In genomic region chr15:50225057-50225456, GRCh38 we compare ENCODE assay signal across 40 cellular contexts. TPM values are rescaled to one million over a fixed set of nuclear protein-coding genes. Genes with fewer than 3 reads are reported as not detected.
DNase-seq lines count a peak whose midpoint lies in the region; ATAC-seq, FAIRE-seq and TF ChIP-seq lines count a peak whose summit lies in the region.
"Had no signal": no experiment of that assay in that cellular context is flagged by ENCODE, and none has a peak within 500 bp of the region (broad histone marks: within the 10 kb centered on the region; RNA-seq: fewer than 3 reads in every experiment).

No MANE protein-coding gene starts in this region.

- H2BK15ac ChIP-seq in IMR-90 (ENCODE audit: low read depth, low read length) = no peak overlapping the region

- H4K91ac ChIP-seq in IMR-90 (ENCODE audit: insufficient read depth, low read depth, low read length) = no peak overlapping the region

- H4K5ac ChIP-seq in IMR-90 (ENCODE audit: low read depth, low read length) = no peak overlapping the region

- H3K79me1 ChIP-seq in IMR-90 (ENCODE audit: low read depth in 1 of 2, low read length in 2 of 2) = no peaks in the 10 kb centered on the region

- no peak overlapping the region for H2AFZ ChIP-seq in HepG2 (ENCODE audit: low read length)
- no peak overlapping the region for H2AFZ ChIP-seq in IMR-90 (replicated peaks; ENCODE audit: low read length, poor library complexity)
- no peak overlapping the region for H2AFZ ChIP-seq in K562 (ENCODE audit: low read depth, low read length)

- no peak overlapping the region for H2AK5ac ChIP-seq in IMR-90 (ENCODE audit: low read depth, low read length)

- no peak overlapping the region for H2BK5ac ChIP-seq in IMR-90 (ENCODE audit: low read depth, low read length, poor library complexity, severe bottlenecking)

- TF ChIP-seq CTCF in HepG2 (CRISPR knock-in tag; IDR thresholded peaks at IDR 0.05) (no peak), right lobe of liver (IDR thresholded peaks at IDR 0.05) (no peak), A549 (IDR thresholded peaks at IDR 0.05) (no peak), IMR-90 (conservative IDR thresholded peaks at IDR 0.05; ENCODE audit: low read depth, low read length) (no peak), K562 (IDR thresholded peaks at IDR 0.05 in 2 of 3, conservative IDR thresholded peaks at IDR 0.05 in 1 of 3; ENCODE audit: insufficient read depth in 2 of 3, low read depth in 1 of 3, low read length in 3 of 3) (no peak)

- H2BK20ac ChIP-seq in IMR-90 (ENCODE audit: low read depth, low read length) = no peak overlapping the region

- TF ChIP-seq RAD21 in HepG2 (CRISPR knock-in tag; IDR thresholded peaks at IDR 0.05) = no peak
- no peak for TF ChIP-seq RAD21 in A549 (conservative IDR thresholded peaks at IDR 0.05 in 1 of 2, IDR thresholded peaks at IDR 0.05 in 1 of 2)
- no peak for TF ChIP-seq RAD21 in IMR-90 (IDR thresholded peaks at IDR 0.05; ENCODE audit: low read length)
- TF ChIP-seq RAD21 in K562 (CRISPR knock-in tag; conservative IDR thresholded peaks at IDR 0.05 in 1 of 2, IDR thresholded peaks at IDR 0.05 in 1 of 2) = no peak

- FAIRE-seq in HepG2 (lab: Jason Lieb, UNC) = no peak
- peak; percentile 70 for FAIRE-seq in A549 (lab: Jason Lieb, UNC)
- no peak for FAIRE-seq in K562 (lab: Jason Lieb, UNC)
- FAIRE-seq: A204.1, D721Med had no signal

- no peaks in the 10 kb centered on the region for H3K27me3 ChIP-seq in HepG2 (ENCODE audit: control insufficient read depth in 1 of 2, insufficient read depth in 2 of 2, low read length in 2 of 2)
- no peaks in the 10 kb centered on the region for H3K27me3 ChIP-seq in right lobe of liver
- peaks cover 5% of the 10 kb centered on the region for H3K27me3 ChIP-seq in IMR-90 (ENCODE audit: control insufficient read depth, insufficient read depth, low read length)
- no peaks in the 10 kb centered on the region for H3K27me3 ChIP-seq in K562 (ENCODE audit: control insufficient read depth in 2 of 2, insufficient read depth in 2 of 2, low read length in 2 of 2)
- H3K27me3 ChIP-seq: BLaER1; BLaER1 treated with 17β-estradiol and CSF1 and Interleukin-3, amounts not matched to agents 10 nM and 100 nM had no signal

- H3K9ac ChIP-seq in HepG2 (ENCODE audit: insufficient read depth, low read depth, low read length) = no peak overlapping the region
- H3K9ac ChIP-seq in IMR-90 (ENCODE audit: low read depth, low read length) = no peak overlapping the region
- no peak overlapping the region for H3K9ac ChIP-seq in K562 (ENCODE audit: insufficient read depth in 1 of 2, low read depth in 2 of 2, low read length in 2 of 2)
- H3K9ac ChIP-seq: BLaER1; BLaER1 treated with 17β-estradiol and CSF1 and Interleukin-3, amounts not matched to agents 10 nM and 100 nM had no signal

- CTCF ChIA-PET in HepG2 (lab: Yijun Ruan, JAX; ENCODE audit: low intra/inter-chr PET ratio, low total read pairs) = no interaction called here
- CTCF ChIA-PET in A549 (lab: Yijun Ruan, JAX) = interaction anchor here (1.0 to 1.7 kb wide), 3 partner anchors 25 to 91 kb away, joined by 3 to 5 read pairs (median 3); partner anchors contain the start of gene SLC27A2
- CTCF ChIA-PET in IMR-90 (lab: Yijun Ruan, JAX) = interaction anchor here (0.6 kb wide), 1 partner anchor 535 kb away, joined by 3 read pairs; no protein-coding TSS in a partner anchor
- CTCF ChIA-PET in K562 (lab: Yijun Ruan, JAX; ENCODE audit: low intra/inter-chr PET ratio) = no interaction called here

- H3K79me2 ChIP-seq in HepG2 (ENCODE audit: insufficient read depth, low read length) (no peaks in the 10 kb centered on the region), K562 (ENCODE audit: control insufficient read depth, insufficient read depth, low read length) (no peaks in the 10 kb centered on the region)

- no peak overlapping the region for H3K27ac ChIP-seq in HepG2 (ENCODE audit: extremely low read length, insufficient read depth, low read length)
- peak overlapping the region in 1 of 3 donors; percentile 79 for H3K27ac ChIP-seq in right lobe of liver
- H3K27ac ChIP-seq in A549 = no peak overlapping the region
- no peak overlapping the region for H3K27ac ChIP-seq in IMR-90 (ENCODE audit: insufficient read depth, low read length)
- H3K27ac ChIP-seq in K562 (ENCODE audit: extremely low read depth, low read depth, low read length) = no peak overlapping the region
- H3K27ac ChIP-seq: 22Rv1; BLaER1; BLaER1 treated with 17β-estradiol and CSF1 and Interleukin-3, amounts not matched to agents 10 nM and 100 nM; C4-2B had no signal

- POLR2A ChIA-PET in HepG2 (lab: Yijun Ruan, JAX) (no interaction called here), A549 (lab: Yijun Ruan, JAX) (no interaction called here), IMR-90 (lab: Charles Lee; ENCODE audit: unreplicated experiment) (no interaction called here), K562 (lab: Yijun Ruan, JAX) (no interaction called here)

- no peak overlapping the region for H3K14ac ChIP-seq in IMR-90 (replicated peaks; ENCODE audit: low read depth, low read length)

- BruUV-seq in HepG2 (replicated peaks; lab: Mats Ljungman, UMichigan) (no TSS peak), IMR-90 (replicated peaks; lab: Mats Ljungman, UMichigan) (no TSS peak), K562 (replicated peaks; lab: Mats Ljungman, UMichigan) (no TSS peak)

- peaks cover 12% of the 10 kb centered on the region for H3K4me1 ChIP-seq in HepG2 (ENCODE audit: insufficient read depth, low read length)
- peaks cover 0 to 39% (median 18%) of the 10 kb centered on the region in 4 donors for H3K4me1 ChIP-seq in right lobe of liver
- peaks cover 12% of the 10 kb centered on the region for H3K4me1 ChIP-seq in A549
- peaks cover 2% of the 10 kb centered on the region; the same call in 1 of the 2 replicates for H3K4me1 ChIP-seq in IMR-90 (ENCODE audit: control insufficient read depth, insufficient read depth, low read length)
- no peaks in the 10 kb centered on the region; a peak in 1 of 5 replicates for H3K4me1 ChIP-seq in K562 (replicated peaks in 1 of 2; ENCODE audit: control insufficient read depth in 2 of 2, insufficient read depth in 2 of 2, low read length in 2 of 2)
- H3K4me1 ChIP-seq: BE2C, Caco-2 had no signal

- H3K23ac ChIP-seq in IMR-90 (ENCODE audit: low read depth, low read length) = no peak overlapping the region

- no peak overlapping the region for H3K4ac ChIP-seq in IMR-90 (ENCODE audit: low read depth, low read length)

- no peak overlapping the region for H3K56ac ChIP-seq in IMR-90 (ENCODE audit: extremely low read depth, insufficient read depth, low read length)

- dilution Hi-C loops in IMR-90 (cut with HindIII; ENCODE audit: low sequenced_read_pairs, unreplicated experiment) = no loop called here

- H3K9me1 ChIP-seq in IMR-90 (ENCODE audit: insufficient read depth, low read length) (peaks cover 8% of the 10 kb centered on the region; the same call in 1 of the 2 replicates), K562 (ENCODE audit: control insufficient read depth, insufficient read depth, low read length) (no peaks in the 10 kb centered on the region)

- in situ Hi-C loops in HepG2 (cut with HindIII; ENCODE audit: extremely low pct_ligation_motif_present, low pct_unique_long_range_greater_than_20kb) (no loop called here), IMR-90 (cut with MboI; ENCODE audit: low sequenced_read_pairs) (no loop called here), K562 (cut with MboI) (no loop called here)

- H3K18ac ChIP-seq in IMR-90 (ENCODE audit: low read depth, low read length) = no peak overlapping the region

- 98% methylated on average over 1 of the region's 1 CpG for WGBS in HepG2 (ENCODE audit: low lambda C conversion rate)
- 95% methylated on average over 1 of the region's 1 CpG for WGBS in right lobe of liver (ENCODE audit: insufficient coverage, low coverage, low lambda C conversion rate, missing lambda C conversion rate)
- WGBS in A549 (ENCODE audit: missing lambda C conversion rate) = 83% methylated on average over 1 of the region's 1 CpG
- WGBS in IMR-90 (ENCODE audit: extremely low coverage in 2 of 2, insufficient read length in 1 of 2), 2 experiments = no CpG with 5 or more reads among the region's 1 CpG
- WGBS in K562 (ENCODE audit: insufficient coverage, low coverage, missing lambda C conversion rate) = 92% methylated on average over 1 of the region's 1 CpG

- no peak overlapping the region for H2AK9ac ChIP-seq in IMR-90 (replicated peaks; ENCODE audit: low read depth, low read length, poor library complexity)

- H4K8ac ChIP-seq in IMR-90 (ENCODE audit: low read depth in 2 of 2, low read length in 2 of 2) = no peak overlapping the region

- no peak overlapping the region for H3K4me2 ChIP-seq in HepG2 (ENCODE audit: low read depth, low read length)
- no peak overlapping the region for H3K4me2 ChIP-seq in A549
- H3K4me2 ChIP-seq in IMR-90 (ENCODE audit: low read depth, low read length) = no peak overlapping the region
- no peak overlapping the region for H3K4me2 ChIP-seq in K562 (ENCODE audit: insufficient read depth, low read length)
- H3K4me2 ChIP-seq: BLaER1; BLaER1 treated with 17β-estradiol and CSF1 and Interleukin-3, amounts not matched to agents 10 nM and 100 nM had no signal

- no peaks in the 10 kb centered on the region for H3K9me3 ChIP-seq in HepG2 (ENCODE audit: low read length)
- H3K9me3 ChIP-seq in right lobe of liver = no peaks in the 10 kb centered on the region
- H3K9me3 ChIP-seq in A549 = no peaks in the 10 kb centered on the region
- H3K9me3 ChIP-seq in IMR-90 (ENCODE audit: control insufficient read depth, insufficient read depth, low read length) = no peaks in the 10 kb centered on the region
- no peaks in the 10 kb centered on the region for H3K9me3 ChIP-seq in K562 (replicated peaks; ENCODE audit: control insufficient read depth, insufficient read depth, low read depth, low read length)
- H3K9me3 ChIP-seq: BE2C; BLaER1; BLaER1 treated with 17β-estradiol and CSF1 and Interleukin-3, amounts not matched to agents 10 nM and 100 nM; Caco-2 had no signal

- H3K4me3 ChIP-seq in HepG2 (replicated peaks in 1 of 3; ENCODE audit: insufficient read depth in 1 of 3, low read depth in 2 of 3, low read length in 3 of 3) (no peak overlapping the region), right lobe of liver (no peak overlapping the region), A549 (no peak overlapping the region), IMR-90 (ENCODE audit: insufficient read depth, low read depth, low read length) (no peak overlapping the region), K562 (no peak overlapping the region)
- H3K4me3 ChIP-seq: BLaER1; BLaER1 treated with 17β-estradiol and CSF1 and Interleukin-3, amounts not matched to agents 10 nM and 100 nM had no signal

- intact Hi-C loops in HepG2 (cut with micrococcal nuclease; ENCODE audit: unreplicated experiment) = no loop called here
- intact Hi-C loops in right lobe of liver (cut with DNase I) = no loop called here
- intact Hi-C loops in IMR-90 (cut with micrococcal nuclease) = no loop called here
- intact Hi-C loops in K562 (cut with micrococcal nuclease) = no loop called here

- H3K36me3 ChIP-seq in HepG2 (replicated peaks in 1 of 2; ENCODE audit: control insufficient read depth in 1 of 2, insufficient read depth in 2 of 2, low read length in 2 of 2) = peaks cover 3 to 33% of the 10 kb centered on the region in 2 experiments
- peaks cover 0 to 41% (median 15%) of the 10 kb centered on the region in 4 donors for H3K36me3 ChIP-seq in right lobe of liver
- no peaks in the 10 kb centered on the region for H3K36me3 ChIP-seq in IMR-90 (ENCODE audit: control insufficient read depth, insufficient read depth, low read length)
- peaks cover 41% of the 10 kb centered on the region for H3K36me3 ChIP-seq in K562 (ENCODE audit: control insufficient read depth, insufficient read depth, low read length)
- H3K36me3 ChIP-seq: BE2C had no signal

- H4K20me1 ChIP-seq in HepG2 (ENCODE audit: insufficient read depth, low read length) (no peaks in the 10 kb centered on the region), IMR-90 (ENCODE audit: insufficient read depth, low read length) (no peaks in the 10 kb centered on the region), K562 (replicated peaks; ENCODE audit: control insufficient read depth, insufficient read depth, low read length) (no peaks in the 10 kb centered on the region)
- H4K20me1 ChIP-seq: BLaER1; BLaER1 treated with 17β-estradiol and CSF1 and Interleukin-3, amounts not matched to agents 10 nM and 100 nM had no signal

- no peak for DNase-seq in HepG2 (ENCODE audit: low spot score)
- DNase-seq in right lobe of liver = no peak
- no peak for DNase-seq in A549 (ENCODE audit: low read depth in 1 of 2, low spot score in 1 of 2)
- DNase-seq in IMR-90 = no peak
- no peak for DNase-seq in K562 (ENCODE audit: extremely low read depth in 1 of 4, low spot score in 3 of 4)
- no peak for DNase-seq in C1 segment of cervical spinal cord (lab: John Stamatoyannopoulos, UW)
- DNase-seq in activated T-cell treated with anti-CD3 and anti-CD28 coated beads for 4 hours = no peak
- DNase-seq in NCI-H1105 treated with DMSO at 0.1 percent for 48 hours (lab: John Stamatoyannopoulos, UW) = no peak
- DNase-seq: 8988T; ACHN; AML-193; BE2C; Caco-2; Calu3; CD4-positive, alpha-beta memory T cell; CD4-positive, alpha-beta T cell; CD4-positive, CD25-positive, alpha-beta regulatory T cell; CD8-positive, alpha-beta memory T cell; CD8-positive, alpha-beta T cell; COR-L47; DMS 273 treated with DMSO at 0.1 percent for 48 hours; DMS153; DMS53; DMS79; DMS79 treated with DMSO at 0.1 percent for 48 hours; DND-41; EL had no signal

- no peak overlapping the region for H2BK120ac ChIP-seq in IMR-90 (ENCODE audit: low read depth, low read length)

- no peak for ATAC-seq in HepG2
- ATAC-seq in right lobe of liver = no peak
- no peak for ATAC-seq in A549
- ATAC-seq in IMR-90 (ENCODE audit: low read depth) = no peak
- no peak for ATAC-seq in K562
- ATAC-seq: CD8-positive, alpha-beta T cell had no signal

- TF ChIP-seq EP300 in HepG2 (IDR thresholded peaks at IDR 0.05; ENCODE audit: low read depth in 2 of 2, low read length in 2 of 2) (no peak), HepG2 (CRISPR knock-in tag; IDR thresholded peaks at IDR 0.05; ENCODE audit: borderline replicate concordance) (no peak), A549 (IDR thresholded peaks at IDR 0.05) (no peak), K562 (IDR thresholded peaks at IDR 0.05; ENCODE audit: low read length) (no peak)

- TF ChIP-seq POLR2A in HepG2 (IDR thresholded peaks at IDR 0.05; ENCODE audit: insufficient read depth in 1 of 2, low read depth in 2 of 2, low read length in 2 of 2) (no peak), right lobe of liver (IDR thresholded peaks at IDR 0.05) (no peak), A549 (IDR thresholded peaks at IDR 0.05; ENCODE audit: low read length) (no peak), IMR-90 (IDR thresholded peaks at IDR 0.05; ENCODE audit: low read depth, low read length) (no peak), K562 (conservative IDR thresholded peaks at IDR 0.05) (no peak)

RNA-seq across cellular contexts. Expression of gene HDC, which starts 40.5 kb away (rescaled TPM):
- total RNA-seq in HepG2 (2016; rRNA removed; fragmentation: Illumina TruSeq; extraction: Trizol) (not detected in 2 replicates), right lobe of liver (under 1 TPM in 3 of 6 experiments, not detected in 3; 0.26 to 0.47 (median 0.34) TPM), IMR-90 (2012; rRNA removed) (not detected in 2 replicates), K562 (2014; rRNA removed) (0.37 and 2.0 TPM in 2 replicates), K562 (2014; rRNA removed; fragmentation: Illumina TruSeq; extraction: Trizol) (0.33 and 0.70 TPM in 2 replicates), K562 (2015; rRNA removed; fragmentation: Illumina TruSeq; extraction: Trizol) (4.3 and 5.3 TPM in 2 replicates), K562 (2021) (0.71 and 1.1 TPM in 2 replicates)
- not detected in 2 replicates for total RNA-seq in HepG2 (2016; cell fraction: cytosol; rRNA removed; fragmentation: Illumina TruSeq; extraction: Trizol; ENCODE audit: low read depth)
- total RNA-seq in HepG2 (2016; cell fraction: insoluble cytoplasmic fraction; rRNA removed; fragmentation: Illumina TruSeq; extraction: Trizol) = not detected in 2 replicates
- not detected in 2 replicates for total RNA-seq in HepG2 (2016; cell fraction: membrane; rRNA removed; fragmentation: Illumina TruSeq; extraction: Trizol)
- not detected in 2 replicates for total RNA-seq in HepG2 (2016; cell fraction: nucleus; rRNA removed; fragmentation: Illumina TruSeq; extraction: Trizol)
- polyA plus RNA-seq in HepG2 (2011; rRNA removed) (not detected in 2 replicates), A549 (2011; rRNA removed) (0.13 and 0.16 TPM in 2 replicates), A549 (2017; fragmentation: RNase III; extraction: RNeasy Plus Mini Kit Qiagen cat#74134 plus additional on column Dnase treatment) (0.07 to 0.18 TPM (median 0.09 TPM) in 3 replicates), IMR-90 (2012; rRNA removed) (not detected in 2 replicates), K562 (2011; rRNA removed) (0.20 and 0.26 TPM in 2 replicates), K562 (2014; fragmentation: Illumina TruSeq; extraction: Trizol) (1.1 and 1.4 TPM in 2 replicates), K562 (2014; fragmentation: Nextera tagmentation; extraction: Ambion mirVana) (under 1 TPM; 0.69 to 0.99 TPM), K562 (2014; rRNA removed) (1.5 and 2.5 TPM in 2 replicates)
- not detected in 2 replicates for polyA plus RNA-seq in HepG2 (2011; cell fraction: cytosol; rRNA removed)
- polyA plus RNA-seq in HepG2 (2011; cell fraction: nucleus; rRNA removed) = 0.19 TPM in 1 of 2 replicates, not detected in the other
- not detected in 2 replicates for polyA plus RNA-seq in HepG2 (2012)
- polyA plus RNA-seq in HepG2 (2016; cell fraction: cytosol; fragmentation: Illumina TruSeq; extraction: Trizol; ENCODE audit: low read depth) = not detected in 2 replicates
- polyA plus RNA-seq in HepG2 (2016; cell fraction: insoluble cytoplasmic fraction; fragmentation: Illumina TruSeq; extraction: Trizol; ENCODE audit: low read depth) = not detected in 2 replicates
- polyA plus RNA-seq in HepG2 (2016; cell fraction: membrane; fragmentation: Illumina TruSeq; extraction: Trizol; ENCODE audit: low read depth) = not detected in 2 replicates
- polyA plus RNA-seq in HepG2 (2016; cell fraction: nucleus; fragmentation: Illumina TruSeq; extraction: Trizol; ENCODE audit: insufficient read depth, low read depth) = not detected in 2 replicates
- 1.1 TPM in 1 of 2 replicates, not detected in the other for polyA minus RNA-seq in HepG2 (2011; rRNA and poly(A)+ RNA removed; ENCODE audit: low replicate concordance)
- polyA minus RNA-seq in HepG2 (2011; cell fraction: cytosol; rRNA and poly(A)+ RNA removed) = not detected in 2 replicates
- not detected in 2 replicates for polyA minus RNA-seq in HepG2 (2011; cell fraction: nucleus; rRNA and poly(A)+ RNA removed)
- polyA plus RNA-seq in A549 (2012; cell fraction: cytosol; rRNA removed) = 0.11 and 0.16 TPM in 2 replicates
- polyA plus RNA-seq in A549 (2012; cell fraction: nucleus; rRNA removed) = 0.66 and 0.92 TPM in 2 replicates
- polyA minus RNA-seq in A549 (2011; rRNA and poly(A)+ RNA removed) = not detected in 2 replicates
- polyA plus RNA-seq in IMR-90 (2012; cell fraction: cytosol; rRNA removed) = not detected in 2 replicates
- 0.03 and 0.11 TPM in 2 replicates for polyA plus RNA-seq in IMR-90 (2012; cell fraction: nucleus; rRNA removed; ENCODE audit: low replicate concordance)
- 0.65 TPM in 1 of 2 replicates, not detected in the other for total RNA-seq in K562 (2011; cell fraction: chromatin; rRNA removed; ENCODE audit: low replicate concordance)
- 0.13 TPM in 1 of 2 replicates, not detected in the other for total RNA-seq in K562 (2011; cell fraction: nucleolus; rRNA removed)
- 0.31 and 0.37 TPM in 2 replicates for total RNA-seq in K562 (2011; cell fraction: nucleoplasm; rRNA removed)
- 0.31 TPM in 1 of 2 replicates, not detected in the other for polyA plus RNA-seq in K562 (2011; cell fraction: cytosol; rRNA removed)
- polyA plus RNA-seq in K562 (2011; cell fraction: nucleus; rRNA removed) = 0.91 and 1.6 TPM in 2 replicates
- 4.9 and 5.5 TPM in 2 replicates for polyA plus RNA-seq in K562 (2012)
- 0.21 TPM in 1 of 2 replicates, not detected in the other for polyA minus RNA-seq in K562 (2011; rRNA and poly(A)+ RNA removed)
- polyA minus RNA-seq in K562 (2011; cell fraction: cytosol; rRNA and poly(A)+ RNA removed) = not detected in 2 replicates
- polyA minus RNA-seq in K562 (2011; cell fraction: nucleus; rRNA and poly(A)+ RNA removed) = 0.11 and 0.13 TPM in 2 replicates
- total RNA-seq: A673; B cell; Caco-2; Calu3; CD4-positive, alpha-beta memory T cell; CD8-positive, alpha-beta T cell; Daoy; G401 had no signal
- polyA plus RNA-seq: AG04450; BJ; CD4-positive, CD25-positive, alpha-beta regulatory T cell; CD8-positive, alpha-beta memory T cell had no signal

RNA-seq across cellular contexts. Expression of gene SLC27A2, which starts 43.1 kb away (rescaled TPM):
- total RNA-seq in HepG2 (2016; rRNA removed; fragmentation: Illumina TruSeq; extraction: Trizol) (12.3 and 23.4 TPM in 2 replicates), right lobe of liver (100 to 1,000 TPM in 5 of 6 experiments, 10 to 100 TPM in 1; 76.8 to 366 (median 172) TPM), IMR-90 (2012; rRNA removed) (under 0.01 TPM in 1 of 2 replicates, not detected in the other), K562 (2014; rRNA removed) (28.0 and 29.3 TPM in 2 replicates), K562 (2014; rRNA removed; fragmentation: Illumina TruSeq; extraction: Trizol) (22.7 and 25.0 TPM in 2 replicates), K562 (2015; rRNA removed; fragmentation: Illumina TruSeq; extraction: Trizol) (33.1 and 38.0 TPM in 2 replicates), K562 (2021) (20.9 and 24.4 TPM in 2 replicates)
- 3.2 TPM in 2 replicates for total RNA-seq in HepG2 (2016; cell fraction: cytosol; rRNA removed; fragmentation: Illumina TruSeq; extraction: Trizol; ENCODE audit: low read depth)
- total RNA-seq in HepG2 (2016; cell fraction: insoluble cytoplasmic fraction; rRNA removed; fragmentation: Illumina TruSeq; extraction: Trizol) = 12.5 and 24.4 TPM in 2 replicates
- total RNA-seq in HepG2 (2016; cell fraction: membrane; rRNA removed; fragmentation: Illumina TruSeq; extraction: Trizol) = 5.0 and 6.4 TPM in 2 replicates
- 19.3 and 23.5 TPM in 2 replicates for total RNA-seq in HepG2 (2016; cell fraction: nucleus; rRNA removed; fragmentation: Illumina TruSeq; extraction: Trizol)
- polyA plus RNA-seq in HepG2 (2011; rRNA removed) (14.6 and 16.0 TPM in 2 replicates), A549 (2011; rRNA removed) (42.8 and 44.1 TPM in 2 replicates), A549 (2017; fragmentation: RNase III; extraction: RNeasy Plus Mini Kit Qiagen cat#74134 plus additional on column Dnase treatment) (36.0 to 45.2 TPM (median 39.7 TPM) in 3 replicates), IMR-90 (2012; rRNA removed) (not detected in 2 replicates), K562 (2011; rRNA removed) (17.5 and 17.8 TPM in 2 replicates), K562 (2014; fragmentation: Illumina TruSeq; extraction: Trizol) (18.8 and 24.2 TPM in 2 replicates), K562 (2014; fragmentation: Nextera tagmentation; extraction: Ambion mirVana) (1 to 10 TPM; 4.9 to 6.8 TPM), K562 (2014; rRNA removed) (16.6 and 27.7 TPM in 2 replicates)
- 10.0 and 13.4 TPM in 2 replicates for polyA plus RNA-seq in HepG2 (2011; cell fraction: cytosol; rRNA removed)
- 7.6 and 8.6 TPM in 2 replicates for polyA plus RNA-seq in HepG2 (2011; cell fraction: nucleus; rRNA removed)
- 25.5 and 34.1 TPM in 2 replicates for polyA plus RNA-seq in HepG2 (2012)
- 2.2 and 2.8 TPM in 2 replicates for polyA plus RNA-seq in HepG2 (2016; cell fraction: cytosol; fragmentation: Illumina TruSeq; extraction: Trizol; ENCODE audit: low read depth)
- 10.7 and 11.3 TPM in 2 replicates for polyA plus RNA-seq in HepG2 (2016; cell fraction: insoluble cytoplasmic fraction; fragmentation: Illumina TruSeq; extraction: Trizol; ENCODE audit: low read depth)
- polyA plus RNA-seq in HepG2 (2016; cell fraction: membrane; fragmentation: Illumina TruSeq; extraction: Trizol; ENCODE audit: low read depth) = 3.3 and 3.4 TPM in 2 replicates
- polyA plus RNA-seq in HepG2 (2016; cell fraction: nucleus; fragmentation: Illumina TruSeq; extraction: Trizol; ENCODE audit: insufficient read depth, low read depth) = 24.6 and 25.7 TPM in 2 replicates
- polyA minus RNA-seq in HepG2 (2011; rRNA and poly(A)+ RNA removed; ENCODE audit: low replicate concordance) = 33.1 and 391 TPM in 2 replicates
- 18.9 and 21.0 TPM in 2 replicates for polyA minus RNA-seq in HepG2 (2011; cell fraction: cytosol; rRNA and poly(A)+ RNA removed)
- 14.8 and 15.7 TPM in 2 replicates for polyA minus RNA-seq in HepG2 (2011; cell fraction: nucleus; rRNA and poly(A)+ RNA removed)
- polyA plus RNA-seq in A549 (2012; cell fraction: cytosol; rRNA removed) = 13.0 and 16.5 TPM in 2 replicates
- 21.3 and 31.8 TPM in 2 replicates for polyA plus RNA-seq in A549 (2012; cell fraction: nucleus; rRNA removed)
- 27.6 and 28.5 TPM in 2 replicates for polyA minus RNA-seq in A549 (2011; rRNA and poly(A)+ RNA removed)
- polyA plus RNA-seq in IMR-90 (2012; cell fraction: cytosol; rRNA removed) = 0.03 TPM in 1 of 2 replicates, not detected in the other
- not detected in 2 replicates for polyA plus RNA-seq in IMR-90 (2012; cell fraction: nucleus; rRNA removed; ENCODE audit: low replicate concordance)
- 18.7 and 19.9 TPM in 2 replicates for total RNA-seq in K562 (2011; cell fraction: chromatin; rRNA removed; ENCODE audit: low replicate concordance)
- 25.3 and 28.2 TPM in 2 replicates for total RNA-seq in K562 (2011; cell fraction: nucleolus; rRNA removed)
- 18.4 and 21.5 TPM in 2 replicates for total RNA-seq in K562 (2011; cell fraction: nucleoplasm; rRNA removed)
- 12.9 and 18.4 TPM in 2 replicates for polyA plus RNA-seq in K562 (2011; cell fraction: cytosol; rRNA removed)
- 8.3 and 8.7 TPM in 2 replicates for polyA plus RNA-seq in K562 (2011; cell fraction: nucleus; rRNA removed)
- polyA plus RNA-seq in K562 (2012) = 20.3 and 44.3 TPM in 2 replicates
- polyA minus RNA-seq in K562 (2011; rRNA and poly(A)+ RNA removed) = 27.3 and 31.1 TPM in 2 replicates
- polyA minus RNA-seq in K562 (2011; cell fraction: cytosol; rRNA and poly(A)+ RNA removed) = 15.9 and 19.0 TPM in 2 replicates
- polyA minus RNA-seq in K562 (2011; cell fraction: nucleus; rRNA and poly(A)+ RNA removed) = 11.8 and 13.1 TPM in 2 replicates
- total RNA-seq: A172, G401 had no signal

Comparison
In these comparisons a context has a peak if more than half of its experiments do, and no peak if none do; other contexts are left out.
1. CTCF ChIA-PET loops: an anchor here in A549 (1.0 to 1.7 kb wide) and IMR-90 (0.6 kb wide); none called in HepG2 and K562.
2. Of the 241 proteins assayed by ChIP-seq in both HepG2 and K562: peak only in HepG2: none; only in K562: MAFG; in both: MAFF; in neither: 238; mixed calls (peak in some experiments, not most) for 1.